In genomic region chr18:4653418-4653817, GRCh38 we compare ENCODE assay signal across 32 cellular contexts.
"Had no signal": no experiment of that assay in that cellular context is flagged by ENCODE, and none has a peak within 500 bp of the region (broad histone marks: within the 10 kb centered on the region; RNA-seq: fewer than 3 reads in every experiment).

No MANE protein-coding gene starts in this region.

- H3K4me1 ChIP-seq: adrenal gland, ascending aorta, body of pancreas, breast epithelium had no signal

- FAIRE-seq: astrocyte, bronchial epithelial cell had no signal

- H3K36me3 ChIP-seq: adrenal gland, ascending aorta, brain microvascular endothelial cell, breast epithelium, cardiac muscle cell had no signal

- H3K27ac ChIP-seq: adrenal gland, ascending aorta, body of pancreas, brain microvascular endothelial cell, breast epithelium, cardiac muscle cell had no signal

- H3K4me3 ChIP-seq: adrenal gland, ascending aorta, body of pancreas, breast epithelium, cardiac muscle cell had no signal

- DNase-seq: activated effector memory CD4-positive, alpha-beta T cell treated with anti-CD3 and anti-CD28 coated beads, Interleukin-2, amount 50 U/mL, for 16 hours; activated effector memory CD4-positive, alpha-beta T cell treated with Interleukin-2 at 50 U/mL for 16 hours; activated gamma-delta T cell; activated gamma-delta T cell treated with Interleukin-2 at 50 U/mL for 16 hours; activated naive CD4-positive, alpha-beta T cell; activated naive CD4-positive, alpha-beta T cell treated with anti-CD3 and anti-CD28 coated beads for 36 hours; activated naive CD4-positive, alpha-beta T cell treated with anti-CD3 and anti-CD28 coated beads, Interleukin-2, amount 10 ng/mL, durations not matched to agents 7 days and 5 days; activated naive CD4-positive, alpha-beta T cell treated with anti-CD3 and anti-CD28 coated beads, Interleukin-2, amount 50 U/mL, for 16 hours; activated naive CD4-positive, alpha-beta T cell treated with Interleukin-2 at 50 U/mL for 16 hours; activated naive CD8-positive, alpha-beta T cell treated with anti-CD3 and anti-CD28 coated beads for 36 hours; activated naive CD8-positive, alpha-beta T cell treated with anti-CD3 and anti-CD28 coated beads, Interleukin-2, amount 10 ng/mL, durations not matched to agents 7 days and 5 days; activated naive CD8-positive, alpha-beta T cell treated with anti-CD3 and anti-CD28 coated beads, Interleukin-2, amount 50 U/mL, for 24 hours; activated T-cell treated with anti-CD3 and anti-CD28 coated beads, Interleukin-2, amount 50 U/mL, for 4 hours; activated T-cell treated with anti-CD3 and anti-CD28 coated beads, Interleukin-2, amount 50 U/mL, for 48 hours; activated T-cell treated with anti-CD3 and anti-CD28 coated beads, Interleukin-2, amount 50 U/mL, for 72 hours; adrenal gland; amniotic stem cell; amygdala; anterior cingulate cortex; aorta; body of pancreas; brain microvascular endothelial cell; caudate nucleus; central memory CD4-positive, alpha-beta T cell; cerebellar nuclear complex had no signal

- H3K9me3 ChIP-seq: adrenal gland, ascending aorta, body of pancreas had no signal

- H3K27me3 ChIP-seq: adrenal gland, ascending aorta, body of pancreas, brain microvascular endothelial cell, breast epithelium, cardiac muscle cell had no signal

- ATAC-seq: activated naive CD4-positive, alpha-beta T cell treated with anti-CD3 and anti-CD28 coated beads, Interleukin-2, amount 50 U/mL, for 72 hours; activated naive CD8-positive, alpha-beta T cell treated with anti-CD3 and anti-CD28 coated beads, Interleukin-2, amount 50 U/mL, for 24 hours; activated T-cell treated with anti-CD3 and anti-CD28 coated beads, Interleukin-2, amount 50 U/mL, for 4 hours; activated T-cell treated with anti-CD3 and anti-CD28 coated beads, Interleukin-2, amount 50 U/mL, for 72 hours; activated T-helper 17 cell treated with anti-CD3 and anti-CD28 coated beads, Interleukin-2, amount 50 U/mL, for 72 hours; body of pancreas had no signal
